In genomic region chr14:75885829-75886228, GRCh38 we compare ENCODE assay signal across 15 cellular contexts.
DNase-seq lines count a peak whose midpoint lies in the region; ATAC-seq and TF ChIP-seq lines count a peak whose summit lies in the region.
"Had no signal": no experiment of that assay in that cellular context is flagged by ENCODE, and none has a peak within 500 bp of the region (broad histone marks: within the 10 kb centered on the region; RNA-seq: fewer than 3 reads in every experiment).

No MANE protein-coding gene starts in this region.

- H3K36me3 ChIP-seq in brain microvascular endothelial cell (replicated peaks) (no peaks in the 10 kb centered on the region), gastroesophageal sphincter (peaks cover 0 to 12% of the 10 kb centered on the region in 2 donors), skeletal muscle satellite cell (ENCODE audit: insufficient read depth, low read length) (no peaks in the 10 kb centered on the region), heart left ventricle (peaks cover 0 to 8% (median 5%) of the 10 kb centered on the region in 9 donors), Peyer's patch (no peaks in the 10 kb centered on the region), ovary (no peaks in the 10 kb centered on the region)

- in situ Hi-C loops in brain microvascular endothelial cell (cut with HindIII; ENCODE audit: low pct_ligation_motif_present, low sequenced_read_pairs): no loop called here

- TF ChIP-seq POLR2A in gastroesophageal sphincter (IDR thresholded peaks at IDR 0.05) (no peak), heart left ventricle (IDR thresholded peaks at IDR 0.05) (no peak), Peyer's patch (IDR thresholded peaks at IDR 0.05) (no peak), ovary (IDR thresholded peaks at IDR 0.05) (no peak)

- ATAC-seq in gastroesophageal sphincter (peak; percentile 58), heart left ventricle (no peak)
- no peak for ATAC-seq in stimulated activated effector memory CD8-positive, alpha-beta T cell treated with anti-CD3 and anti-CD28 coated beads, Interleukin-12 subunit alpha, Interleukin-12 subunit beta, amount 100 ng/mL, for 72 hours
- ATAC-seq: activated CD8-positive, alpha-beta memory T cell treated with anti-CD3 and anti-CD28 coated beads, Interleukin-2, amount 10 ng/mL, durations not matched to agents 7 days and 5 days; WTC11 had no signal

- no peaks in the 10 kb centered on the region for H3K4me1 Mint-ChIP-seq in stimulated activated effector memory CD8-positive, alpha-beta T cell treated with anti-CD3 and anti-CD28 coated beads, Interleukin-12 subunit alpha, Interleukin-12 subunit beta, amount 100 ng/mL, for 72 hours

- H3K27ac ChIP-seq in brain microvascular endothelial cell: peak overlapping the region; percentile 77
- H3K27ac ChIP-seq in gastroesophageal sphincter: no peak overlapping the region
- H3K27ac ChIP-seq in heart left ventricle: peak overlapping the region in 2 of 12 donors; percentile 4 to 9
- no peak overlapping the region for H3K27ac ChIP-seq in Peyer's patch
- H3K27ac ChIP-seq in ovary: no peak overlapping the region
- H3K27ac ChIP-seq: BLaER1 treated with 17β-estradiol and CSF1 and Interleukin-3, amounts not matched to agents 10 nM and 100 nM had no signal

- H3K9me3 ChIP-seq in gastroesophageal sphincter (no peaks in the 10 kb centered on the region), skeletal muscle satellite cell (replicated peaks; ENCODE audit: low read length) (no peaks in the 10 kb centered on the region), heart left ventricle (no peaks in the 10 kb centered on the region), Peyer's patch (no peaks in the 10 kb centered on the region), ovary (no peaks in the 10 kb centered on the region)

- no peak overlapping the region for H3K27ac Mint-ChIP-seq in stimulated activated effector memory CD8-positive, alpha-beta T cell treated with anti-CD3 and anti-CD28 coated beads, Interleukin-12 subunit alpha, Interleukin-12 subunit beta, amount 100 ng/mL, for 72 hours
- H3K27ac Mint-ChIP-seq: activated CD8-positive, alpha-beta memory T cell treated with anti-CD3 and anti-CD28 coated beads, Interleukin-2, amount 10 ng/mL, durations not matched to agents 7 days and 5 days; WTC11 had no signal

- WGBS in gastroesophageal sphincter (ENCODE audit: low coverage in 1 of 2), 2 donors: 42 to 67% methylated on average over 1 to 2 of the region's 2 CpGs
- 82 to 94% (median 93%) methylated on average over 2 of the region's 2 CpGs for WGBS in heart left ventricle, 4 donors
- WGBS in ovary, 3 donors: 66 to 81% (median 73%) methylated on average over 2 of the region's 2 CpGs

- H3K4me1 ChIP-seq in gastroesophageal sphincter (peaks cover 0 to 12% (median 0%) of the 10 kb centered on the region in 3 donors), skeletal muscle satellite cell (ENCODE audit: control insufficient read depth, insufficient read depth, low read length) (peaks cover 31% of the 10 kb centered on the region), heart left ventricle (peaks cover 0 to 31% (median 0%) of the 10 kb centered on the region in 12 donors), Peyer's patch (no peaks in the 10 kb centered on the region), ovary (ENCODE audit: insufficient read depth) (no peaks in the 10 kb centered on the region)
- H3K4me1 ChIP-seq: BLaER1 treated with 17β-estradiol and CSF1 and Interleukin-3, amounts not matched to agents 10 nM and 100 nM had no signal

- intact Hi-C loops in heart left ventricle (cut with DNase I): no loop called here
- intact Hi-C loops in ovary (cut with DNase I): no loop called here

- H3K9me3 Mint-ChIP-seq in stimulated activated effector memory CD8-positive, alpha-beta T cell treated with anti-CD3 and anti-CD28 coated beads, Interleukin-12 subunit alpha, Interleukin-12 subunit beta, amount 100 ng/mL, for 72 hours: no peaks in the 10 kb centered on the region
- H3K9me3 Mint-ChIP-seq: WTC11 had no signal

- peak; percentile 85 for DNase-seq in GM04503 (ENCODE audit: low read depth)
- DNase-seq in brain microvascular endothelial cell: peak; percentile 43
- DNase-seq in heart left ventricle: no peak
- no peak for DNase-seq in Peyer's patch
- DNase-seq in stimulated activated effector memory CD8-positive, alpha-beta T cell treated with anti-CD3 and anti-CD28 coated beads, Interleukin-12 subunit alpha, Interleukin-12 subunit beta, amount 100 ng/mL, for 72 hours (ENCODE audit: low spot score in 2 of 2): no peak
- no peak for DNase-seq in ovary
- DNase-seq: activated CD8-positive, alpha-beta memory T cell treated with anti-CD3 and anti-CD28 coated beads, Interleukin-2, amount 10 ng/mL, durations not matched to agents 7 days and 5 days; activated naive CD4-positive, alpha-beta T cell; cerebellar nuclear complex; NCI-H2171 treated with DMSO at 0.1 percent for 48 hours; posterior cingulate gyrus had no signal

- no peaks in the 10 kb centered on the region for H3K27me3 ChIP-seq in brain microvascular endothelial cell (replicated peaks)
- H3K27me3 ChIP-seq in gastroesophageal sphincter: no peaks in the 10 kb centered on the region
- no peaks in the 10 kb centered on the region for H3K27me3 ChIP-seq in skeletal muscle satellite cell (ENCODE audit: control insufficient read depth, insufficient read depth, low read length)
- H3K27me3 ChIP-seq in heart left ventricle: no peaks in the 10 kb centered on the region
- H3K27me3 ChIP-seq in Peyer's patch: no peaks in the 10 kb centered on the region
- no peaks in the 10 kb centered on the region for H3K27me3 ChIP-seq in ovary
- H3K27me3 ChIP-seq: BLaER1 treated with 17β-estradiol and CSF1 and Interleukin-3, amounts not matched to agents 10 nM and 100 nM had no signal

- TF ChIP-seq EP300 in gastroesophageal sphincter (IDR thresholded peaks at IDR 0.05): no peak
- no peak for TF ChIP-seq EP300 in ovary (IDR thresholded peaks at IDR 0.05)

- H3K36me3 Mint-ChIP-seq in stimulated activated effector memory CD8-positive, alpha-beta T cell treated with anti-CD3 and anti-CD28 coated beads, Interleukin-12 subunit alpha, Interleukin-12 subunit beta, amount 100 ng/mL, for 72 hours: peaks cover 11% of the 10 kb centered on the region

- no peak overlapping the region for H3K9ac ChIP-seq in skeletal muscle satellite cell (ENCODE audit: low read depth, low read length)
- H3K9ac ChIP-seq: BLaER1 treated with 17β-estradiol and CSF1 and Interleukin-3, amounts not matched to agents 10 nM and 100 nM had no signal

- H3K4me2 ChIP-seq in skeletal muscle satellite cell (ENCODE audit: low read length): peak overlapping the region; percentile 18
- H3K4me2 ChIP-seq: BLaER1 treated with 17β-estradiol and CSF1 and Interleukin-3, amounts not matched to agents 10 nM and 100 nM had no signal

- TF ChIP-seq CTCF in brain microvascular endothelial cell (IDR thresholded peaks at IDR 0.05; ENCODE audit: low read depth, low read length, missing control alignments) (no peak), gastroesophageal sphincter (IDR thresholded peaks at IDR 0.05) (no peak), heart left ventricle (IDR thresholded peaks at IDR 0.05) (no peak), Peyer's patch (IDR thresholded peaks at IDR 0.05) (no peak), ovary (IDR thresholded peaks at IDR 0.05) (no peak)

- H3K4me3 ChIP-seq in brain microvascular endothelial cell (ENCODE audit: low read depth, low read length) (no peak overlapping the region), gastroesophageal sphincter (no peak overlapping the region), skeletal muscle satellite cell (ENCODE audit: low read length) (no peak overlapping the region), heart left ventricle (no peak overlapping the region), Peyer's patch (no peak overlapping the region), ovary (no peak overlapping the region)
- H3K4me3 ChIP-seq: BLaER1 treated with 17β-estradiol and CSF1 and Interleukin-3, amounts not matched to agents 10 nM and 100 nM had no signal

- no peak overlapping the region for H3K4me3 Mint-ChIP-seq in stimulated activated effector memory CD8-positive, alpha-beta T cell treated with anti-CD3 and anti-CD28 coated beads, Interleukin-12 subunit alpha, Interleukin-12 subunit beta, amount 100 ng/mL, for 72 hours
- H3K4me3 Mint-ChIP-seq: activated CD8-positive, alpha-beta memory T cell treated with anti-CD3 and anti-CD28 coated beads, Interleukin-2, amount 10 ng/mL, durations not matched to agents 7 days and 5 days; WTC11 had no signal

Comparison
In these comparisons a context has a peak if more than half of its experiments do, and no peak if none do; other contexts are left out.
1. DNase-seq: peak in GM04503 (single experiment) and brain microvascular endothelial cell (single experiment); none in heart left ventricle (0 of 5), Peyer's patch (0 of 3), stimulated activated effector memory CD8-positive, alpha-beta T cell treated with anti-CD3 and anti-CD28 coated beads, Interleukin-12 subunit alpha, Interleukin-12 subunit beta, amount 100 ng/mL, for 72 hours (0 of 2) and ovary (0 of 5).